15 cellular contexts compared by ENCODE assay signal in genomic region chr6:144347933-144348332, GRCh38.
DNase-seq lines count a peak whose midpoint lies in the region; ATAC-seq and TF ChIP-seq lines count a peak whose summit lies in the region.
"Had no signal": no experiment of that assay in that cellular context is flagged by ENCODE, and none has a peak within 500 bp of the region (broad histone marks: within the 10 kb centered on the region; RNA-seq: fewer than 3 reads in every experiment).

No MANE protein-coding gene starts in this region.

- H3K4me3 ChIP-seq in colonic mucosa = no peak overlapping the region
- H3K4me3 ChIP-seq in endodermal cell (ENCODE audit: low read length) = no peak overlapping the region
- H3K4me3 ChIP-seq: coronary artery, prostate gland had no signal

- H3K4me3 Mint-ChIP-seq in stimulated activated naive CD8-positive, alpha-beta T cell treated with anti-CD3 and anti-CD28 coated beads, Interleukin-15, Interleukin-2, amounts not matched to agents 100 ng/mL and 50 ng/mL, for 24 hours = no peak overlapping the region
- peak overlapping the region; percentile 16 for H3K4me3 Mint-ChIP-seq in activated CD4-positive, alpha-beta memory T cell treated with anti-CD3 and anti-CD28 coated beads, Interleukin-2, amount 10 ng/mL, durations not matched to agents 7 days and 5 days
- H3K4me3 Mint-ChIP-seq in memory B cell (peak overlapping the region; percentile 46), endodermal cell (no peak overlapping the region)

- no peak for DNase-seq in stimulated activated naive CD8-positive, alpha-beta T cell treated with anti-CD3 and anti-CD28 coated beads, Interleukin-15, Interleukin-2, amounts not matched to agents 100 U/mL and 50 U/mL, for 24 hours
- DNase-seq in activated CD4-positive, alpha-beta memory T cell treated with anti-CD3 and anti-CD28 coated beads, Interleukin-2, amount 10 ng/mL, durations not matched to agents 7 days and 5 days = no peak
- DNase-seq in memory B cell (ENCODE audit: low spot score in 2 of 2) (no peak), MV-4-11 (lab: John Stamatoyannopoulos, UW) (no peak), colonic mucosa (no peak), endodermal cell (no peak)
- no peak for DNase-seq in activated naive CD4-positive, alpha-beta T cell (lab: John Stamatoyannopoulos, UW)
- DNase-seq: activated CD4-positive, alpha-beta T cell treated with anti-CD3 and anti-CD28 coated beads for 48 hours; AML-193; GOT3; midbrain; NCI-H1048 had no signal

- TF ChIP-seq CTCF in colonic mucosa (IDR thresholded peaks at IDR 0.05) (no peak), endodermal cell (conservative IDR thresholded peaks at IDR 0.05) (no peak)

- POLR2A ChIA-PET in activated CD4-positive, alpha-beta memory T cell treated with anti-CD3 and anti-CD28 coated beads, Interleukin-2, amount 10 ng/mL, durations not matched to agents 7 days and 5 days (lab: Charles Lee) = interaction anchor here (1.1 kb wide), 1 partner anchor 13 kb away, joined by 6 read pairs; no protein-coding TSS in a partner anchor

- ATAC-seq in stimulated activated naive CD8-positive, alpha-beta T cell treated with anti-CD3 and anti-CD28 coated beads, Interleukin-15, Interleukin-2, amounts not matched to agents 100 U/mL and 50 U/mL, for 24 hours = no peak
- no peak for ATAC-seq in memory B cell (ENCODE audit: low read depth)

- CTCF ChIA-PET in activated CD4-positive, alpha-beta memory T cell treated with anti-CD3 and anti-CD28 coated beads, Interleukin-2, amount 10 ng/mL, durations not matched to agents 7 days and 5 days (lab: Charles Lee) = interaction anchor here (0.7 to 2.2 kb wide), 2 partner anchors 13 to 127 kb away, joined by 4 to 8 read pairs; no protein-coding TSS in a partner anchor

- no peak overlapping the region for H3K27ac ChIP-seq in colonic mucosa
- H3K27ac ChIP-seq in endodermal cell (ENCODE audit: low read depth, low read length) = no peak overlapping the region
- H3K27ac ChIP-seq: prostate gland had no signal

- H3K27me3 Mint-ChIP-seq in stimulated activated naive CD8-positive, alpha-beta T cell treated with anti-CD3 and anti-CD28 coated beads, Interleukin-15, Interleukin-2, amounts not matched to agents 100 ng/mL and 50 ng/mL, for 24 hours = no peaks in the 10 kb centered on the region
- H3K27me3 Mint-ChIP-seq in activated CD4-positive, alpha-beta memory T cell treated with anti-CD3 and anti-CD28 coated beads, Interleukin-2, amount 10 ng/mL, durations not matched to agents 7 days and 5 days = no peaks in the 10 kb centered on the region
- H3K27me3 Mint-ChIP-seq in memory B cell = no peaks in the 10 kb centered on the region
- H3K27me3 Mint-ChIP-seq in endodermal cell (ENCODE audit: insufficient read depth) = no peaks in the 10 kb centered on the region

- H3K27me3 ChIP-seq in colonic mucosa = no peaks in the 10 kb centered on the region
- H3K27me3 ChIP-seq in endodermal cell (ENCODE audit: control insufficient read depth, insufficient read depth, low read length, poor library complexity, severe bottlenecking) = no peaks in the 10 kb centered on the region

- H3K27ac Mint-ChIP-seq in stimulated activated naive CD8-positive, alpha-beta T cell treated with anti-CD3 and anti-CD28 coated beads, Interleukin-15, Interleukin-2, amounts not matched to agents 100 ng/mL and 50 ng/mL, for 24 hours = peak overlapping the region; percentile 94
- H3K27ac Mint-ChIP-seq in activated CD4-positive, alpha-beta memory T cell treated with anti-CD3 and anti-CD28 coated beads, Interleukin-2, amount 10 ng/mL, durations not matched to agents 7 days and 5 days = peak overlapping the region; percentile 98
- H3K27ac Mint-ChIP-seq in memory B cell (peak overlapping the region; percentile 85), endodermal cell (no peak overlapping the region)

- intact Hi-C loops in colonic mucosa (cut with DNase I) = loop anchor here (10.0 kb wide), 1 partner anchor 67 kb away; no protein-coding TSS in a partner anchor

- H3K36me3 Mint-ChIP-seq in stimulated activated naive CD8-positive, alpha-beta T cell treated with anti-CD3 and anti-CD28 coated beads, Interleukin-15, Interleukin-2, amounts not matched to agents 100 ng/mL and 50 ng/mL, for 24 hours (ENCODE audit: low read depth) = peaks cover 22% of the 10 kb centered on the region
- peaks cover 39% of the 10 kb centered on the region for H3K36me3 Mint-ChIP-seq in activated CD4-positive, alpha-beta memory T cell treated with anti-CD3 and anti-CD28 coated beads, Interleukin-2, amount 10 ng/mL, durations not matched to agents 7 days and 5 days (ENCODE audit: low read depth)
- H3K36me3 Mint-ChIP-seq in memory B cell (peaks cover 12% of the 10 kb centered on the region), endodermal cell (ENCODE audit: low read depth) (peaks cover 4% of the 10 kb centered on the region)

- H3K9me3 ChIP-seq in colonic mucosa (no peaks in the 10 kb centered on the region), endodermal cell (ENCODE audit: control insufficient read depth, low read length) (no peaks in the 10 kb centered on the region)
- H3K9me3 ChIP-seq: prostate gland had no signal

- H3K9ac ChIP-seq in colonic mucosa (ENCODE audit: low read depth in 2 of 2, low read length in 2 of 2) = no peak overlapping the region
- no peak overlapping the region for H3K9ac ChIP-seq in endodermal cell (ENCODE audit: extremely low read depth, low read length, poor library complexity, severe bottlenecking)

- no peaks in the 10 kb centered on the region for H3K4me1 ChIP-seq in colonic mucosa
- no peaks in the 10 kb centered on the region for H3K4me1 ChIP-seq in endodermal cell (ENCODE audit: control insufficient read depth, insufficient read depth, low read length)

- H3K9me3 Mint-ChIP-seq in stimulated activated naive CD8-positive, alpha-beta T cell treated with anti-CD3 and anti-CD28 coated beads, Interleukin-15, Interleukin-2, amounts not matched to agents 100 ng/mL and 50 ng/mL, for 24 hours = peaks cover 10% of the 10 kb centered on the region
- no peaks in the 10 kb centered on the region for H3K9me3 Mint-ChIP-seq in activated CD4-positive, alpha-beta memory T cell treated with anti-CD3 and anti-CD28 coated beads, Interleukin-2, amount 10 ng/mL, durations not matched to agents 7 days and 5 days
- H3K9me3 Mint-ChIP-seq in memory B cell = peaks cover 2% of the 10 kb centered on the region
- no peaks in the 10 kb centered on the region for H3K9me3 Mint-ChIP-seq in endodermal cell

- H3K36me3 ChIP-seq in colonic mucosa (no peaks in the 10 kb centered on the region), endodermal cell (ENCODE audit: control insufficient read depth, insufficient read depth, low read length) (peaks cover 3% of the 10 kb centered on the region)
- H3K36me3 ChIP-seq: prostate gland had no signal

- WGBS in endodermal cell (ENCODE audit: insufficient coverage in 1 of 2, insufficient read length in 1 of 2), 2 experiments = 86 to 88% methylated on average over 3 to 5 of the region's 5 CpGs

- H3K4me1 Mint-ChIP-seq in stimulated activated naive CD8-positive, alpha-beta T cell treated with anti-CD3 and anti-CD28 coated beads, Interleukin-15, Interleukin-2, amounts not matched to agents 100 ng/mL and 50 ng/mL, for 24 hours (ENCODE audit: low read depth) = peaks cover 97% of the 10 kb centered on the region
- peaks cover 81% of the 10 kb centered on the region for H3K4me1 Mint-ChIP-seq in activated CD4-positive, alpha-beta memory T cell treated with anti-CD3 and anti-CD28 coated beads, Interleukin-2, amount 10 ng/mL, durations not matched to agents 7 days and 5 days
- H3K4me1 Mint-ChIP-seq in memory B cell (peaks cover 65% of the 10 kb centered on the region), endodermal cell (peaks cover 21% of the 10 kb centered on the region)

Comparison
In these comparisons a context has a peak if more than half of its experiments do, and no peak if none do; other contexts are left out.
1. H3K4me3 Mint-ChIP-seq: peak in activated CD4-positive, alpha-beta memory T cell treated with anti-CD3 and anti-CD28 coated beads, Interleukin-2, amount 10 ng/mL, durations not matched to agents 7 days and 5 days (single experiment) and memory B cell (single experiment); none in stimulated activated naive CD8-positive, alpha-beta T cell treated with anti-CD3 and anti-CD28 coated beads, Interleukin-15, Interleukin-2, amounts not matched to agents 100 ng/mL and 50 ng/mL, for 24 hours (single experiment) and endodermal cell (single experiment).